In the genomic region with DNA sequence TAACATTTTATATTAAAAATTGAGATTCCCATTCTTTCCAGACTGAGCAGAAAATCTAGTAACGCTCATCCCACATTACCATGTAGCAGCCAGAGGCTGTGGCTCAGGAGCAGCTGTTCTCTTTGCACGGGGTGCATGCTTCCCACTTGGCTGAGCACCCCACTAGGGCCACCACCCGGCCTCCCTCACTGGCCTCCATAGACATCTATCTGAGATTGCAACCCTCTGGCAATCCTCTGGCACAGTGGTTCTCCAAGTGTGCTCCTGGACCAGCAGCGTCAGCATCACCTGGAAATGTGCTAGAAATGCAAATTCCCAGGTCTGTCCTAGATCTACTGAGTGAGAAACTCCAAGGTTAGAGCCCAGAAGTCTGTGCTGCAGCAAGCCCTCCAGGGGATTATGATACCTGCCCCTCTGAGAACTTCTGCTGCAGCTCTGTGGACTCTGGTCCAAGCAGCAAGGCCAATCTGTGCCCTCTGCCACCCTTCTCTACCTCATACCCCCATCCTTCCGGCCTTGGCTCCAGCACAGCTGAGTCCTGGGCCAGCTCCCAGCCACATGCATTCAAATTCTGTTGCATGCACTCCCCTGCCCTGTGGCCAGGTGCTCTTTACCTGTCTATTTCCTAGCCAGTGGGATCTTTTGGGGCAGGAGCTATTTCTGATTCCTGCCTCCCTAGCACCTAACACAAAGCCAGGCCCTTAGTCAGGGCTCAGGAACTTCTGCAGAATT, we compare ENCODE assay signal across 20 cellular contexts.
A peak's percentile ranks its signal among the peaks of the same experiment; 100 is the strongest.
DNase-seq lines count a peak whose midpoint lies in the region; ATAC-seq, FAIRE-seq and TF ChIP-seq lines count a peak whose summit lies in the region.
"Had no signal": no experiment of that assay in that cellular context is flagged by ENCODE, and none has a peak within 500 bp of the region (broad histone marks: within the 10 kb centered on the region; RNA-seq: fewer than 3 reads in every experiment).

No MANE protein-coding gene starts in this region.

- no peak for ATAC-seq in activated CD4-positive, CD25-positive, alpha-beta regulatory T cell treated with anti-CD3 and anti-CD28 coated beads, Interleukin-2, amount 50 U/mL, for 24 hours
- no peak for ATAC-seq in body of pancreas
- ATAC-seq: CD8-positive, alpha-beta T cell had no signal

- H2BK120ac ChIP-seq in H1 (replicated peaks; ENCODE audit: low read depth, low read length): no peak overlapping the region

- H3K23me2 ChIP-seq in H1 (ENCODE audit: low read depth, low read length): no peaks in the 10 kb centered on the region

- TF ChIP-seq CTCF in H1 (IDR thresholded peaks at IDR 0.05; ENCODE audit: control extremely low read depth in 1 of 3, insufficient read depth in 1 of 3, low read depth in 1 of 3, low read length in 3 of 3) (no peak), neural cell (IDR thresholded peaks at IDR 0.05; ENCODE audit: poor library complexity, severe bottlenecking) (no peak), stomach (IDR thresholded peaks at IDR 0.05) (no peak), body of pancreas (IDR thresholded peaks at IDR 0.05) (no peak)

- H2BK12ac ChIP-seq in H1 (ENCODE audit: low read depth, low read length): no peak overlapping the region

- no peak overlapping the region for H4K5ac ChIP-seq in H1 (ENCODE audit: insufficient read length, low read depth, low read length)

- H2BK5ac ChIP-seq in H1 (ENCODE audit: low read depth, low read length): no peak overlapping the region

- peaks cover 3% of the 10 kb centered on the region for H3F3A ChIP-seq in neural cell (ENCODE audit: insufficient read depth, low read length, poor library complexity, severe bottlenecking)

- WGBS in H1 (ENCODE audit: extremely low coverage in 1 of 2, insufficient coverage in 1 of 2, insufficient read length in 1 of 2, insufficient replicate concordance in 2 of 2, low coverage in 1 of 2, low lambda C conversion rate in 2 of 2, missing lambda C conversion rate in 1 of 2), 2 experiments: 91% methylated on average over 5 of the region's 5 CpGs; no CpG with 5 or more reads in 1 of the 2 experiments
- 67 to 81% (median 77%) methylated on average over 5 of the region's 5 CpGs for WGBS in stomach, 5 donors
- WGBS in body of pancreas, 2 donors: 78 to 81% methylated on average over 4 to 5 of the region's 5 CpGs

- H3K4me1 ChIP-seq in H1 (replicated peaks in 1 of 4; ENCODE audit: control insufficient read depth in 3 of 4, insufficient read depth in 4 of 4, low read length in 3 of 4) (no peaks in the 10 kb centered on the region), stomach (no peaks in the 10 kb centered on the region), body of pancreas (no peaks in the 10 kb centered on the region)

- H3K79me2 ChIP-seq in H1 (ENCODE audit: control insufficient read depth in 1 of 2, insufficient read depth in 2 of 2, low read length in 2 of 2) (no peaks in the 10 kb centered on the region), neural cell (replicated peaks; ENCODE audit: insufficient read depth, low read length) (no peaks in the 10 kb centered on the region)

- TF ChIP-seq RAD21 in H1 (IDR thresholded peaks at IDR 0.05 in 1 of 2, conservative IDR thresholded peaks at IDR 0.05 in 1 of 2; ENCODE audit: low read depth in 2 of 2, low read length in 2 of 2): no peak
- TF ChIP-seq RAD21 in neural cell (conservative IDR thresholded peaks at IDR 0.05): no peak

- H3K36me3 ChIP-seq in H1 (ENCODE audit: control insufficient read depth in 2 of 4, insufficient read depth in 4 of 4, low read length in 3 of 4) (no peaks in the 10 kb centered on the region), neural cell (ENCODE audit: insufficient read depth, low read length) (no peaks in the 10 kb centered on the region), stomach (no peaks in the 10 kb centered on the region), body of pancreas (replicated peaks in 1 of 2; ENCODE audit: insufficient read depth in 1 of 2, low read depth in 2 of 2) (no peaks in the 10 kb centered on the region)

- H3K4me2 ChIP-seq in H1 (ENCODE audit: insufficient read depth in 1 of 2, low read depth in 2 of 2, low read length in 2 of 2) (no peak overlapping the region), neural cell (ENCODE audit: low read length) (no peak overlapping the region)

- no peak for TF ChIP-seq POLR2A in H1 (IDR thresholded peaks at IDR 0.05; ENCODE audit: control extremely low read depth in 1 of 2, low read depth in 2 of 2, low read length in 2 of 2)
- TF ChIP-seq POLR2A in stomach (IDR thresholded peaks at IDR 0.05): no peak
- TF ChIP-seq POLR2A in body of pancreas (IDR thresholded peaks at IDR 0.05): no peak

- CTCF ChIA-PET in H1 (lab: Charles Lee; ENCODE audit: partially characterized antibody): interaction anchor here (1.3 to 1.5 kb wide), 2 partner anchors 13 to 31 kb away, joined by 3 read pairs; no protein-coding TSS in a partner anchor

- H3K9ac ChIP-seq in H1 (replicated peaks in 1 of 4; ENCODE audit: extremely low read depth in 1 of 4, low read depth in 3 of 4, low read length in 3 of 4) (no peak overlapping the region), neural cell (ENCODE audit: low read length) (no peak overlapping the region)

- no peak overlapping the region for H2BK15ac ChIP-seq in H1 (ENCODE audit: low read length)

- no peak overlapping the region for H3K56ac ChIP-seq in H1 (replicated peaks; ENCODE audit: insufficient read length, low read depth, low read length)

- no peak overlapping the region for H2BK20ac ChIP-seq in H1 (ENCODE audit: low read length)

- H3K27ac ChIP-seq in H1 (ENCODE audit: low read depth, low read length) (no peak overlapping the region), neural cell (ENCODE audit: low read length) (peak overlapping the region; percentile 74), stomach (no peak overlapping the region), body of pancreas (no peak overlapping the region)
- H3K27ac ChIP-seq: 22Rv1, HL-60 had no signal

- no peak for TF ChIP-seq EP300 in H1 (IDR thresholded peaks at IDR 0.05; ENCODE audit: borderline replicate concordance in 1 of 2, low read depth in 2 of 2, low read length in 2 of 2)
- TF ChIP-seq EP300 in neural cell (conservative IDR thresholded peaks at IDR 0.05; ENCODE audit: poor library complexity, severe bottlenecking): no peak
- no peak for TF ChIP-seq EP300 in stomach (IDR thresholded peaks at IDR 0.05)

- no peaks in the 10 kb centered on the region for H3K79me1 ChIP-seq in H1 (ENCODE audit: low read depth, low read length)

- FAIRE-seq in H1 (lab: Jason Lieb, UNC): no peak
- FAIRE-seq: D721Med, G401.6, GM12892 had no signal

- peak overlapping the region; percentile 26; the same call in 1 of the 2 replicates for H4K8ac ChIP-seq in H1 (ENCODE audit: extremely low read depth, insufficient read depth, low read length)

- no peak overlapping the region for H3K23ac ChIP-seq in H1 (ENCODE audit: insufficient read length)

- H4K20me1 ChIP-seq in H1 (replicated peaks in 1 of 2; ENCODE audit: control insufficient read depth in 1 of 2, insufficient read depth in 2 of 2, low read length in 2 of 2): no peaks in the 10 kb centered on the region
- no peaks in the 10 kb centered on the region for H4K20me1 ChIP-seq in neural cell (ENCODE audit: insufficient read depth)

- no peak overlapping the region for H3K18ac ChIP-seq in H1 (ENCODE audit: extremely low read depth, low read length)

- POLR2A ChIA-PET in H1 (lab: Charles Lee; ENCODE audit: partially characterized antibody): no interaction called here

- H3K9me3 ChIP-seq in H1 (ENCODE audit: insufficient read depth in 2 of 2, low read depth in 1 of 2, low read length in 1 of 2) (no peaks in the 10 kb centered on the region), neural cell (ENCODE audit: low read length) (no peaks in the 10 kb centered on the region), stomach (no peaks in the 10 kb centered on the region), body of pancreas (no peaks in the 10 kb centered on the region)

- H2AK5ac ChIP-seq in H1 (ENCODE audit: low read depth, low read length): no peak overlapping the region

- no peak overlapping the region for H3K4ac ChIP-seq in H1 (replicated peaks; ENCODE audit: insufficient read length, low read depth, low read length)

- H3K14ac ChIP-seq in H1 (ENCODE audit: insufficient read length): no peak overlapping the region

- H4K91ac ChIP-seq in H1 (replicated peaks; ENCODE audit: insufficient read length, low read length): no peak overlapping the region

- H3K9me2 ChIP-seq in neural cell (ENCODE audit: insufficient read depth, low read length): no peaks in the 10 kb centered on the region

- intact Hi-C loops in stomach (cut with DNase I; ENCODE audit: low total_unique reads) (no loop called here), body of pancreas (cut with DNase I) (no loop called here)

- peak; percentile 16 for DNase-seq in activated CD4-positive, CD25-positive, alpha-beta regulatory T cell treated with anti-CD3 and anti-CD28 coated beads, Interleukin-2, amount 50 U/mL, for 72 hours
- DNase-seq in H1 (ENCODE audit: low read depth in 1 of 2, low spot score in 2 of 2): no peak
- peak; percentile 18 for DNase-seq in stomach
- DNase-seq in body of pancreas: no peak
- DNase-seq in activated CD4-positive, alpha-beta T cell treated with anti-CD3 and anti-CD28 coated beads for 48 hours: no peak
- no peak for DNase-seq in activated naive CD4-positive, alpha-beta T cell (lab: John Stamatoyannopoulos, UW)
- DNase-seq: CD8-positive, alpha-beta T cell; COR-L47; DMS153; DMS79 treated with DMSO at 0.1 percent for 48 hours; EL; HCEC 1CT; HFFc6 had no signal

- H3K4me3 ChIP-seq in H1 (ENCODE audit: extremely low read depth in 1 of 4, insufficient read depth in 2 of 4, low read depth in 3 of 4, low read length in 4 of 4) (no peak overlapping the region), neural cell (ENCODE audit: low read length) (peak overlapping the region; percentile 44), stomach (no peak overlapping the region), body of pancreas (no peak overlapping the region)

- H2AFZ ChIP-seq in H1 (ENCODE audit: low read length) (no peak overlapping the region), neural cell (ENCODE audit: low read depth, low read length) (no peak overlapping the region)

- H3K27me3 ChIP-seq in H1 (replicated peaks in 1 of 4; ENCODE audit: control insufficient read depth in 3 of 4, extremely low read depth in 1 of 4, insufficient read depth in 3 of 4, low read length in 3 of 4) (no peaks in the 10 kb centered on the region), neural cell (ENCODE audit: insufficient read depth, low read depth, low read length) (no peaks in the 10 kb centered on the region), stomach (peaks cover 0 to 6% (median 0%) of the 10 kb centered on the region in 3 donors), body of pancreas (no peaks in the 10 kb centered on the region)

TF ChIP-seq in H1, 55 proteins besides CTCF, POLR2A, EP300 and RAD21 (continues in another document):
- TF ChIP-seq HDAC6 (IDR thresholded peaks at IDR 0.05; ENCODE audit: low read depth, low read length): no peak

TF ChIP-seq in neural cell, 6 proteins besides CTCF, POLR2A, EP300 and RAD21 (continues in another document):
- no peak for TF ChIP-seq EZH2 (IDR thresholded peaks at IDR 0.05; ENCODE audit: borderline replicate concordance, insufficient read depth, low read length, poor library complexity, severe bottlenecking)
- no peak for TF ChIP-seq POLR2AphosphoS5 (IDR thresholded peaks at IDR 0.05)
- TF ChIP-seq TAF1 (IDR thresholded peaks at IDR 0.05; ENCODE audit: low read depth): no peak
- no peak for TF ChIP-seq SMC3 (conservative IDR thresholded peaks at IDR 0.05; ENCODE audit: poor library complexity)

Comparison
In these comparisons a context has a peak if more than half of its experiments do, and no peak if none do; other contexts are left out.
1. DNase-seq: peak in activated CD4-positive, CD25-positive, alpha-beta regulatory T cell treated with anti-CD3 and anti-CD28 coated beads, Interleukin-2, amount 50 U/mL, for 72 hours (single experiment) and stomach (single experiment); none in H1 (0 of 2), body of pancreas (0 of 4), activated CD4-positive, alpha-beta T cell treated with anti-CD3 and anti-CD28 coated beads for 48 hours (single experiment) and activated naive CD4-positive, alpha-beta T cell (0 of 4).